In genomic region chr2:218395826-218396687, GRCh38 we compare ENCODE assay signal across 1 cellular context.
TF ChIP-seq lines count a peak whose summit lies in the region.

No MANE protein-coding gene starts in this region.

TF ChIP-seq in HepG2, 621 proteins besides CTCF, POLR2A, EP300 and RAD21 (continued from another document and continues in another):
- TF ChIP-seq, protein P1, sequence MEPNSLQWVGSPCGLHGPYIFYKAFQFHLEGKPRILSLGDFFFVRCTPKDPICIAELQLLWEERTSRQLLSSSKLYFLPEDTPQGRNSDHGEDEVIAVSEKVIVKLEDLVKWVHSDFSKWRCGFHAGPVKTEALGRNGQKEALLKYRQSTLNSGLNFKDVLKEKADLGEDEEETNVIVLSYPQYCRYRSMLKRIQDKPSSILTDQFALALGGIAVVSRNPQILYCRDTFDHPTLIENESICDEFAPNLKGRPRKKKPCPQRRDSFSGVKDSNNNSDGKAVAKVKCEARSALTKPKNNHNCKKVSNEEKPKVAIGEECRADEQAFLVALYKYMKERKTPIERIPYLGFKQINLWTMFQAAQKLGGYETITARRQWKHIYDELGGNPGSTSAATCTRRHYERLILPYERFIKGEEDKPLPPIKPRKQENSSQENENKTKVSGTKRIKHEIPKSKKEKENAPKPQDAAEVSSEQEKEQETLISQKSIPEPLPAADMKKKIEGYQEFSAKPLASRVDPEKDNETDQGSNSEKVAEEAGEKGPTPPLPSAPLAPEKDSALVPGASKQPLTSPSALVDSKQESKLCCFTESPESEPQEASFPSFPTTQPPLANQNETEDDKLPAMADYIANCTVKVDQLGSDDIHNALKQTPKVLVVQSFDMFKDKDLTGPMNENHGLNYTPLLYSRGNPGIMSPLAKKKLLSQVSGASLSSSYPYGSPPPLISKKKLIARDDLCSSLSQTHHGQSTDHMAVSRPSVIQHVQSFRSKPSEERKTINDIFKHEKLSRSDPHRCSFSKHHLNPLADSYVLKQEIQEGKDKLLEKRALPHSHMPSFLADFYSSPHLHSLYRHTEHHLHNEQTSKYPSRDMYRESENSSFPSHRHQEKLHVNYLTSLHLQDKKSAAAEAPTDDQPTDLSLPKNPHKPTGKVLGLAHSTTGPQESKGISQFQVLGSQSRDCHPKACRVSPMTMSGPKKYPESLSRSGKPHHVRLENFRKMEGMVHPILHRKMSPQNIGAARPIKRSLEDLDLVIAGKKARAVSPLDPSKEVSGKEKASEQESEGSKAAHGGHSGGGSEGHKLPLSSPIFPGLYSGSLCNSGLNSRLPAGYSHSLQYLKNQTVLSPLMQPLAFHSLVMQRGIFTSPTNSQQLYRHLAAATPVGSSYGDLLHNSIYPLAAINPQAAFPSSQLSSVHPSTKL (CRISPR knock-in tag; IDR thresholded peaks at IDR 0.05) = peak; percentile 88
- TF ChIP-seq ZNF3 (CRISPR knock-in tag; IDR thresholded peaks at IDR 0.05) (0 out of 2 replicates have a peak, but pooled peaks have one; percentile 26), RXRB (CRISPR knock-in tag; IDR thresholded peaks at IDR 0.05; ENCODE audit: borderline replicate concordance) (peak; percentile 88), ZNF841 (CRISPR knock-in tag; IDR thresholded peaks at IDR 0.05; ENCODE audit: borderline replicate concordance) (no peak), ERF (CRISPR knock-in tag; IDR thresholded peaks at IDR 0.05) (peak; percentile 99), ZNF281 (CRISPR knock-in tag; IDR thresholded peaks at IDR 0.05; ENCODE audit: borderline replicate concordance) (peak; percentile 72), ZNF30 (CRISPR knock-in tag; IDR thresholded peaks at IDR 0.05) (no peak), SIX4 (CRISPR knock-in tag; IDR thresholded peaks at IDR 0.05) (peak; percentile 57; the same call in 1 of the 2 replicates), ATF1 (CRISPR knock-in tag; IDR thresholded peaks at IDR 0.05) (peak; percentile 46), SMAD9 (CRISPR knock-in tag; IDR thresholded peaks at IDR 0.05) (no peak), SMYD3 (CRISPR knock-in tag; IDR thresholded peaks at IDR 0.05) (peak; percentile 47), FOXM1 (CRISPR knock-in tag; IDR thresholded peaks at IDR 0.05) (no peak), HCFC1 (IDR thresholded peaks at IDR 0.05; ENCODE audit: low read depth, low read length) (peak; percentile 44; the same call in 1 of the 2 replicates), PRDM10 (CRISPR knock-in tag; IDR thresholded peaks at IDR 0.05; ENCODE audit: low read depth) (peak; percentile 70; the same call in 1 of the 2 replicates), JUN (CRISPR knock-in tag; IDR thresholded peaks at IDR 0.05) (peak; percentile 81), RFXANK (CRISPR knock-in tag; IDR thresholded peaks at IDR 0.05) (no peak; the same call in 1 of the 2 replicates), PREB (CRISPR knock-in tag; IDR thresholded peaks at IDR 0.05) (no peak), SAFB2 (CRISPR knock-in tag; IDR thresholded peaks at IDR 0.05; ENCODE audit: borderline replicate concordance, low read depth) (peak; percentile 77; the same call in 1 of the 2 replicates), ZSCAN30 (CRISPR knock-in tag; IDR thresholded peaks at IDR 0.05) (0 out of 2 replicates have a peak, but pooled peaks have one; percentile 19), ATF5 (CRISPR knock-in tag; IDR thresholded peaks at IDR 0.05; ENCODE audit: low read depth) (peak; percentile 91; the same call in 1 of the 2 replicates), NFRKB (IDR thresholded peaks at IDR 0.05) (no peak), SMAD3 (CRISPR knock-in tag; IDR thresholded peaks at IDR 0.05) (no peak; the same call in 1 of the 2 replicates), ZSCAN22 (CRISPR knock-in tag; IDR thresholded peaks at IDR 0.05) (peak; percentile 79), ZKSCAN5 (CRISPR knock-in tag; IDR thresholded peaks at IDR 0.05) (no peak; the same call in 1 of the 2 replicates), SKI (IDR thresholded peaks at IDR 0.05; ENCODE audit: partially characterized antibody) (peak; percentile 92), ZNF235 (CRISPR knock-in tag; IDR thresholded peaks at IDR 0.05; ENCODE audit: borderline replicate concordance) (peak; percentile 32), CBX1 (IDR thresholded peaks at IDR 0.05; ENCODE audit: low read depth) (peak; percentile 85), ARNTL (CRISPR knock-in tag; IDR thresholded peaks at IDR 0.05) (peak; percentile 92), FOXO4 (CRISPR knock-in tag; conservative IDR thresholded peaks at IDR 0.05) (no peak), PITX1 (CRISPR knock-in tag; IDR thresholded peaks at IDR 0.05) (peak; percentile 90), ZBTB42 (CRISPR knock-in tag; IDR thresholded peaks at IDR 0.05) (peak; percentile 17; the same call in 1 of the 2 replicates), ZNF816 (CRISPR knock-in tag; IDR thresholded peaks at IDR 0.05; ENCODE audit: borderline replicate concordance) (no peak; the same call in 1 of the 2 replicates), IKZF4 (CRISPR knock-in tag; IDR thresholded peaks at IDR 0.05; ENCODE audit: borderline replicate concordance, low read depth, not compliant biosample characterization) (no peak), HOXA9 (CRISPR knock-in tag; IDR thresholded peaks at IDR 0.05; ENCODE audit: borderline replicate concordance) (no peak)
- TF ChIP-seq, protein P2, sequence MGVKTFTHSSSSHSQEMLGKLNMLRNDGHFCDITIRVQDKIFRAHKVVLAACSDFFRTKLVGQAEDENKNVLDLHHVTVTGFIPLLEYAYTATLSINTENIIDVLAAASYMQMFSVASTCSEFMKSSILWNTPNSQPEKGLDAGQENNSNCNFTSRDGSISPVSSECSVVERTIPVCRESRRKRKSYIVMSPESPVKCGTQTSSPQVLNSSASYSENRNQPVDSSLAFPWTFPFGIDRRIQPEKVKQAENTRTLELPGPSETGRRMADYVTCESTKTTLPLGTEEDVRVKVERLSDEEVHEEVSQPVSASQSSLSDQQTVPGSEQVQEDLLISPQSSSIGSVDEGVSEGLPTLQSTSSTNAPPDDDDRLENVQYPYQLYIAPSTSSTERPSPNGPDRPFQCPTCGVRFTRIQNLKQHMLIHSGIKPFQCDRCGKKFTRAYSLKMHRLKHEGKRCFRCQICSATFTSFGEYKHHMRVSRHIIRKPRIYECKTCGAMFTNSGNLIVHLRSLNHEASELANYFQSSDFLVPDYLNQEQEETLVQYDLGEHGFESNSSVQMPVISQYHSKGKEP (CRISPR knock-in tag; IDR thresholded peaks at IDR 0.05) = 0 out of 2 replicates have a peak, but pooled peaks have one; percentile 56
- TF ChIP-seq, protein P3, sequence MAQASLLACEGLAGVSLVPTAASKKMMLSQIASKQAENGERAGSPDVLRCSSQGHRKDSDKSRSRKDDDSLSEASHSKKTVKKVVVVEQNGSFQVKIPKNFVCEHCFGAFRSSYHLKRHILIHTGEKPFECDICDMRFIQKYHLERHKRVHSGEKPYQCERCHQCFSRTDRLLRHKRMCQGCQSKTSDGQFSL (CRISPR knock-in tag; IDR thresholded peaks at IDR 0.05) = peak; percentile 89
- TF ChIP-seq, protein P4, sequence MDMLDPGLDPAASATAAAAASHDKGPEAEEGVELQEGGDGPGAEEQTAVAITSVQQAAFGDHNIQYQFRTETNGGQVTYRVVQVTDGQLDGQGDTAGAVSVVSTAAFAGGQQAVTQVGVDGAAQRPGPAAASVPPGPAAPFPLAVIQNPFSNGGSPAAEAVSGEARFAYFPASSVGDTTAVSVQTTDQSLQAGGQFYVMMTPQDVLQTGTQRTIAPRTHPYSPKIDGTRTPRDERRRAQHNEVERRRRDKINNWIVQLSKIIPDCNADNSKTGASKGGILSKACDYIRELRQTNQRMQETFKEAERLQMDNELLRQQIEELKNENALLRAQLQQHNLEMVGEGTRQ (IDR thresholded peaks at IDR 0.05; ENCODE audit: low read depth, low read length) = no peak
- TF ChIP-seq, protein P4 (CRISPR knock-in tag; IDR thresholded peaks at IDR 0.05; ENCODE audit: borderline replicate concordance) = peak; percentile 43; the same call in 1 of the 2 replicates
- TF ChIP-seq, protein P5, sequence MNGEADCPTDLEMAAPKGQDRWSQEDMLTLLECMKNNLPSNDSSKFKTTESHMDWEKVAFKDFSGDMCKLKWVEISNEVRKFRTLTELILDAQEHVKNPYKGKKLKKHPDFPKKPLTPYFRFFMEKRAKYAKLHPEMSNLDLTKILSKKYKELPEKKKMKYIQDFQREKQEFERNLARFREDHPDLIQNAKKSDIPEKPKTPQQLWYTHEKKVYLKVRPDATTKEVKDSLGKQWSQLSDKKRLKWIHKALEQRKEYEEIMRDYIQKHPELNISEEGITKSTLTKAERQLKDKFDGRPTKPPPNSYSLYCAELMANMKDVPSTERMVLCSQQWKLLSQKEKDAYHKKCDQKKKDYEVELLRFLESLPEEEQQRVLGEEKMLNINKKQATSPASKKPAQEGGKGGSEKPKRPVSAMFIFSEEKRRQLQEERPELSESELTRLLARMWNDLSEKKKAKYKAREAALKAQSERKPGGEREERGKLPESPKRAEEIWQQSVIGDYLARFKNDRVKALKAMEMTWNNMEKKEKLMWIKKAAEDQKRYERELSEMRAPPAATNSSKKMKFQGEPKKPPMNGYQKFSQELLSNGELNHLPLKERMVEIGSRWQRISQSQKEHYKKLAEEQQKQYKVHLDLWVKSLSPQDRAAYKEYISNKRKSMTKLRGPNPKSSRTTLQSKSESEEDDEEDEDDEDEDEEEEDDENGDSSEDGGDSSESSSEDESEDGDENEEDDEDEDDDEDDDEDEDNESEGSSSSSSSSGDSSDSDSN (CRISPR knock-in tag; IDR thresholded peaks at IDR 0.05) = 0 out of 2 replicates have a peak, but pooled peaks have one; percentile 84
